6 cellular contexts compared by ENCODE assay signal in genomic region chr3:115236496-115236895, GRCh38.
"Had no signal": no experiment of that assay in that cellular context is flagged by ENCODE, and none has a peak within 500 bp of the region (broad histone marks: within the 10 kb centered on the region; RNA-seq: fewer than 3 reads in every experiment).

No MANE protein-coding gene starts in this region.

- H3K4me3 ChIP-seq: GM23338 had no signal

- H3K4me1 Mint-ChIP-seq: GM23338, H9, IgD-negative memory B cell had no signal

- H3K9me3 Mint-ChIP-seq: GM23338, H9, IgD-negative memory B cell had no signal

- H3K4me3 Mint-ChIP-seq: GM23338, H9, IgD-negative memory B cell had no signal

- H3K36me3 Mint-ChIP-seq: IgD-negative memory B cell had no signal

- DNase-seq: H9, HCEC 1CT, KBM-7 had no signal

- H3K27ac Mint-ChIP-seq: GM23338, H9, IgD-negative memory B cell had no signal

- ATAC-seq: GM23338, HepG2 had no signal
